21 cellular contexts compared by ENCODE assay signal in genomic region chr10:35735412-35735811, GRCh38.
DNase-seq lines count a peak whose midpoint lies in the region; ATAC-seq, FAIRE-seq and TF ChIP-seq lines count a peak whose summit lies in the region.
"Had no signal": no experiment of that assay in that cellular context is flagged by ENCODE, and none has a peak within 500 bp of the region (broad histone marks: within the 10 kb centered on the region; RNA-seq: fewer than 3 reads in every experiment).

No MANE protein-coding gene starts in this region.

- no peaks in the 10 kb centered on the region for H3K27me3 ChIP-seq in brain microvascular endothelial cell (replicated peaks)
- H3K27me3 ChIP-seq: hepatocyte, ovary, SJSA1, upper lobe of right lung had no signal

- peak; percentile 56 for DNase-seq in AG04449 (ENCODE audit: low read depth, low spot score)
- DNase-seq in HFFc6: peak; percentile 47
- DNase-seq in brain microvascular endothelial cell: peak; percentile 84
- peak; percentile 5 for DNase-seq in fibroblast of the conjunctiva (ENCODE audit: low read depth)
- DNase-seq in urothelium cell line (ENCODE audit: low spot score): no peak
- no peak for DNase-seq in T-helper 9 cell
- no peak for DNase-seq in SIG-M5 treated with dmso at 0.1 percent for 504 hours (lab: John Stamatoyannopoulos, UW; ENCODE audit: unreplicated experiment)
- no peak for DNase-seq in natural killer cell
- DNase-seq: activated CD4-positive, alpha-beta T cell treated with anti-CD3 and anti-CD28 coated beads for 36 hours; activated naive CD4-positive, alpha-beta T cell treated with anti-CD3 and anti-CD28 coated beads, Interleukin-2, amount 50 U/mL, for 16 hours; left cardiac atrium; NCI-H146; ovary; small intestine; stimulated activated naive CD4-positive, alpha-beta T cell; upper lobe of right lung had no signal

- in situ Hi-C loops in brain microvascular endothelial cell (cut with HindIII; ENCODE audit: low pct_ligation_motif_present, low sequenced_read_pairs): no loop called here

- no peak for FAIRE-seq in urothelium cell line (lab: Jason Lieb, UNC)
- FAIRE-seq: A549, G401.6, small intestine had no signal

- H3K9me3 Mint-ChIP-seq in HFFc6 (no peaks in the 10 kb centered on the region), natural killer cell (peaks cover 3% of the 10 kb centered on the region in 2 donors)
- H3K9me3 Mint-ChIP-seq: central memory CD8-positive, alpha-beta T cell had no signal

- no peaks in the 10 kb centered on the region for H3K36me3 ChIP-seq in brain microvascular endothelial cell (replicated peaks)
- H3K36me3 ChIP-seq: ovary, SJSA1, upper lobe of right lung had no signal

- peaks cover 3% of the 10 kb centered on the region for H3K27me3 Mint-ChIP-seq in HFFc6 (ENCODE audit: insufficient read depth)
- peaks cover 0 to 6% of the 10 kb centered on the region in 2 donors for H3K27me3 Mint-ChIP-seq in natural killer cell (ENCODE audit: low read depth in 2 of 2)
- H3K27me3 Mint-ChIP-seq: activated CD4-positive, alpha-beta T cell treated with anti-CD3 and anti-CD28 coated beads for 36 hours; central memory CD8-positive, alpha-beta T cell had no signal

- H3K27ac ChIP-seq in brain microvascular endothelial cell: peak overlapping the region; percentile 71
- H3K27ac ChIP-seq: A549, hepatocyte, ovary, SJSA1, upper lobe of right lung had no signal

- H3K4me3 ChIP-seq in AG04449 (ENCODE audit: low read depth, low read length) (no peak overlapping the region), brain microvascular endothelial cell (ENCODE audit: low read depth, low read length) (no peak overlapping the region)
- H3K4me3 ChIP-seq: A549, hepatocyte, ovary, SJSA1, upper lobe of right lung had no signal

- no peak for TF ChIP-seq CTCF in AG04449 (IDR thresholded peaks at IDR 0.05; ENCODE audit: insufficient read depth, low read length, missing control alignments)
- no peak for TF ChIP-seq CTCF in HFFc6 (IDR thresholded peaks at IDR 0.05)
- TF ChIP-seq CTCF in brain microvascular endothelial cell (IDR thresholded peaks at IDR 0.05; ENCODE audit: low read depth, low read length, missing control alignments): no peak
- no peak for TF ChIP-seq CTCF in natural killer cell (IDR thresholded peaks at IDR 0.05)

- no peak for ATAC-seq in natural killer cell
- ATAC-seq: activated CD4-positive, alpha-beta T cell treated with anti-CD3 and anti-CD28 coated beads for 36 hours; left cardiac atrium; upper lobe of right lung had no signal

- POLR2A ChIA-PET in AG04449 (lab: Yijun Ruan, JAX): no interaction called here

- H3K27ac Mint-ChIP-seq in HFFc6: peak overlapping the region; percentile 22; the same call in 1 of the 2 replicates
- no peak overlapping the region for H3K27ac Mint-ChIP-seq in natural killer cell
- H3K27ac Mint-ChIP-seq: activated CD4-positive, alpha-beta T cell treated with anti-CD3 and anti-CD28 coated beads for 36 hours had no signal

- CTCF ChIA-PET in AG04449 (lab: Yijun Ruan, JAX): no interaction called here

- H3K36me3 Mint-ChIP-seq in HFFc6 (ENCODE audit: low read depth): no peaks in the 10 kb centered on the region
- H3K36me3 Mint-ChIP-seq in natural killer cell: no peaks in the 10 kb centered on the region

- H3K4me1 Mint-ChIP-seq in HFFc6 (ENCODE audit: low read depth) (peaks cover 6% of the 10 kb centered on the region), natural killer cell (no peaks in the 10 kb centered on the region)
- H3K4me1 Mint-ChIP-seq: activated CD4-positive, alpha-beta T cell treated with anti-CD3 and anti-CD28 coated beads for 36 hours; central memory CD8-positive, alpha-beta T cell had no signal

- intact Hi-C loops in natural killer cell (cut with micrococcal nuclease): no loop called here

- H3K4me3 Mint-ChIP-seq in HFFc6 (no peak overlapping the region), natural killer cell (no peak overlapping the region)
- H3K4me3 Mint-ChIP-seq: activated CD4-positive, alpha-beta T cell treated with anti-CD3 and anti-CD28 coated beads for 36 hours; central memory CD8-positive, alpha-beta T cell had no signal

Comparison
In these comparisons a context has a peak if more than half of its experiments do, and no peak if none do; other contexts are left out.
1. DNase-seq: peak in AG04449 (single experiment), HFFc6 (single experiment), brain microvascular endothelial cell (single experiment) and fibroblast of the conjunctiva (single experiment); none in urothelium cell line (single experiment), T-helper 9 cell (single experiment), SIG-M5 treated with dmso at 0.1 percent for 504 hours (single experiment) and natural killer cell (single experiment).